In genomic region chr9:109520475-109521132, GRCh38 we compare ENCODE assay signal across 8 cellular contexts. TPM values are rescaled to one million over a fixed set of nuclear protein-coding genes. Genes with fewer than 3 reads are reported as not detected.
DNase-seq lines count a peak whose midpoint lies in the region; ATAC-seq and TF ChIP-seq lines count a peak whose summit lies in the region.

No MANE protein-coding gene starts in this region.

- no peaks in the 10 kb centered on the region for H3K9me3 ChIP-seq in tibial nerve

- no peak overlapping the region for H3K27ac ChIP-seq in tibial nerve

- H3K27me3 ChIP-seq in tibial nerve, result no peaks in the 10 kb centered on the region

- ATAC-seq in GM18498 (IDR thresholded peaks at IDR 0.05; ENCODE audit: unreplicated experiment), result peak; percentile 81
- peak; percentile 77 for ATAC-seq in HG02763 (IDR thresholded peaks at IDR 0.05; ENCODE audit: unreplicated experiment)

- TF ChIP-seq EP300 in tibial nerve (IDR thresholded peaks at IDR 0.05), result no peak

- TF ChIP-seq CTCF in tibial nerve (IDR thresholded peaks at IDR 0.05), result peak; percentile 61 to 78 (median 71)

- 19% methylated on average over 11 of the region's 11 CpGs for WGBS in tibial nerve, 2 donors

- H3K4me3 ChIP-seq in tibial nerve, result no peak overlapping the region

- H3K36me3 ChIP-seq in tibial nerve, result no peaks in the 10 kb centered on the region

- TF ChIP-seq POLR2A in tibial nerve (IDR thresholded peaks at IDR 0.05), result no peak

- H3K4me1 ChIP-seq in tibial nerve, result no peaks in the 10 kb centered on the region

- DNase-seq in AG20443 (ENCODE audit: low spot score) (peak; percentile 85), NCI-H1417 treated with DMSO at 0.1 percent for 48 hours (lab: John Stamatoyannopoulos, UW) (peak; percentile 55), SW 1271 (lab: John Stamatoyannopoulos, UW) (peak; percentile 56 to 70), epidermal melanocyte (ENCODE audit: insufficient read length, low spot score) (peak; percentile 73), midbrain (lab: John Stamatoyannopoulos, UW) (peak; percentile 70), tibial nerve (ENCODE audit: low spot score in 2 of 2) (peak; percentile 28 to 81)

RNA-seq across cellular contexts. Expression of gene PTPN3, which starts 22.5 kb away (rescaled TPM):
- 1 to 10 TPM; 1.3 to 3.3 (median 1.8) TPM for total RNA-seq in tibial nerve
